ENCODE assay signal across 30 cellular contexts in genomic region chr11:72136677-72137255, GRCh38. TPM values are rescaled to one million over a fixed set of nuclear protein-coding genes. Genes with fewer than 3 reads are reported as not detected.
A peak's percentile ranks its signal among the peaks of the same experiment; 100 is the strongest.
DNase-seq lines count a peak whose midpoint lies in the region; ATAC-seq and TF ChIP-seq lines count a peak whose summit lies in the region.
"Had no signal": no experiment of that assay in that cellular context is flagged by ENCODE, and none has a peak within 500 bp of the region (broad histone marks: within the 10 kb centered on the region; RNA-seq: fewer than 3 reads in every experiment).

No MANE protein-coding gene starts in this region.

- H3K36me3 Mint-ChIP-seq in activated CD4-positive, alpha-beta T cell treated with anti-CD3 and anti-CD28 coated beads, Interleukin-2, amount 10 ng/mL, durations not matched to agents 24 days and 14 days (ENCODE audit: low read depth): no peaks in the 10 kb centered on the region
- peaks cover 10% of the 10 kb centered on the region for H3K36me3 Mint-ChIP-seq in activated T-helper 2 cell treated with anti-CD3 and anti-CD28 coated beads, Interferon-gamma antibody, Interleukin-2, Interleukin-4, amounts not matched to agents 10 μg/mL and 5 μg/mL and 100 μg/mL, durations not matched to agents 14 hours and 24 hours and 36 hours (ENCODE audit: low read depth)
- H3K36me3 Mint-ChIP-seq: CD8-positive, alpha-beta T cell; neural progenitor cell had no signal

- H3K4me1 ChIP-seq in transverse colon: no peaks in the 10 kb centered on the region
- H3K4me1 ChIP-seq: neural progenitor cell, thyroid gland had no signal

- WGBS in transverse colon (ENCODE audit: low coverage in 1 of 2), 2 donors: 83 to 85% methylated on average over 1 to 4 of the region's 4 CpGs

- ATAC-seq in HG03108 (IDR thresholded peaks at IDR 0.05; ENCODE audit: unreplicated experiment) (no peak), GM19463 (IDR thresholded peaks at IDR 0.05; ENCODE audit: unreplicated experiment) (no peak)
- ATAC-seq: CD8-positive, alpha-beta T cell; HCT116 had no signal

- in situ Hi-C loops in transverse colon (cut with MboI; ENCODE audit: low pct_ligation_motif_present in 1 of 4, low pct_unique_long_range_greater_than_20kb in 1 of 4, low sequenced_read_pairs in 3 of 4): no loop called here

- H3K9me3 ChIP-seq in transverse colon: no peaks in the 10 kb centered on the region
- H3K9me3 ChIP-seq: thyroid gland had no signal

- no peak overlapping the region for H3K27ac ChIP-seq in transverse colon
- H3K27ac ChIP-seq: KMS-11, neural progenitor cell, PC-9, thyroid gland had no signal

- intact Hi-C loops in activated CD4-positive, alpha-beta T cell treated with anti-CD3 and anti-CD28 coated beads, Interleukin-2, amount 10 ng/mL, durations not matched to agents 24 days and 14 days (cut with micrococcal nuclease): no loop called here
- intact Hi-C loops in activated T-helper 2 cell treated with anti-CD3 and anti-CD28 coated beads, Interferon-gamma antibody, Interleukin-2, Interleukin-4, amounts not matched to agents 10 μg/mL and 5 μg/mL and 100 μg/mL, durations not matched to agents 14 hours and 24 hours and 36 hours (cut with micrococcal nuclease): no loop called here
- intact Hi-C loops in transverse colon (cut with DNase I; ENCODE audit: low total_unique reads): no loop called here

- no peak overlapping the region for H3K4me3 ChIP-seq in transverse colon
- H3K4me3 ChIP-seq: coronary artery, lung, neural progenitor cell, PC-9, smooth muscle cell, thyroid gland had no signal

- peak overlapping the region; percentile 53 for H3K27ac Mint-ChIP-seq in activated CD4-positive, alpha-beta T cell treated with anti-CD3 and anti-CD28 coated beads, Interleukin-2, amount 10 ng/mL, durations not matched to agents 24 days and 14 days
- H3K27ac Mint-ChIP-seq in activated T-helper 2 cell treated with anti-CD3 and anti-CD28 coated beads, Interferon-gamma antibody, Interleukin-2, Interleukin-4, amounts not matched to agents 10 μg/mL and 5 μg/mL and 100 μg/mL, durations not matched to agents 14 hours and 24 hours and 36 hours: peak overlapping the region; percentile 81
- H3K27ac Mint-ChIP-seq: activated B cell treated with CpG ODN at 0.5 μM for 24 hours; CD8-positive, alpha-beta T cell; endodermal cell; neural progenitor cell; stimulated activated naive CD8-positive, alpha-beta T cell treated with anti-CD3 and anti-CD28 coated beads, Interleukin-15, Interleukin-2, amounts not matched to agents 100 ng/mL and 50 ng/mL, for 24 hours had no signal

- peaks cover 19% of the 10 kb centered on the region for H3K27me3 Mint-ChIP-seq in activated CD4-positive, alpha-beta T cell treated with anti-CD3 and anti-CD28 coated beads, Interleukin-2, amount 10 ng/mL, durations not matched to agents 24 days and 14 days
- peaks cover 12% of the 10 kb centered on the region for H3K27me3 Mint-ChIP-seq in activated T-helper 2 cell treated with anti-CD3 and anti-CD28 coated beads, Interferon-gamma antibody, Interleukin-2, Interleukin-4, amounts not matched to agents 10 μg/mL and 5 μg/mL and 100 μg/mL, durations not matched to agents 14 hours and 24 hours and 36 hours (ENCODE audit: low read depth)

- TF ChIP-seq EP300 in transverse colon (IDR thresholded peaks at IDR 0.05; ENCODE audit: low read depth): no peak

- DNase-seq in activated CD4-positive, alpha-beta T cell treated with anti-CD3 and anti-CD28 coated beads, Interleukin-2, amount 10 ng/mL, durations not matched to agents 24 days and 14 days: no peak
- DNase-seq in activated CD4-positive, alpha-beta T cell treated with anti-CD3 and anti-CD28 coated beads for 4 hours: no peak
- no peak for DNase-seq in activated T-helper 2 cell treated with anti-CD3 and anti-CD28 coated beads, Interferon-gamma antibody, Interleukin-2, Interleukin-4, amounts not matched to agents 10 μg/mL and 5 μg/mL and 100 μg/mL, durations not matched to agents 14 hours and 24 hours and 36 hours (ENCODE audit: low spot score)
- peak; percentile 80 for DNase-seq in mesenteric fat pad (ENCODE audit: low spot score)
- DNase-seq in transverse colon: peak; percentile 20
- no peak for DNase-seq in pons (ENCODE audit: low spot score)
- DNase-seq: 8988T; activated B cell treated with CpG ODN at 0.5 μM for 24 hours; activated naive CD4-positive, alpha-beta T cell; AML-193; amniotic stem cell; CD8-positive, alpha-beta T cell; endodermal cell; kidney; NCI-H1436 treated with DMSO at 0.1 percent for 48 hours; NCI-H510A; PC-9; SHP77 treated with DMSO at 0.1 percent for 48 hours; stimulated activated CD4-positive, alpha-beta T cell treated with anti-CD3 and anti-CD28 coated beads, Interleukin-2, amount 100 ng/mL, for 48 hours; T-helper 9 cell had no signal

- no peak for TF ChIP-seq POLR2A in transverse colon (IDR thresholded peaks at IDR 0.05)

- no peak for TF ChIP-seq CTCF in transverse colon (IDR thresholded peaks at IDR 0.05)

- H3K4me3 Mint-ChIP-seq in activated CD4-positive, alpha-beta T cell treated with anti-CD3 and anti-CD28 coated beads, Interleukin-2, amount 10 ng/mL, durations not matched to agents 24 days and 14 days: no peak overlapping the region
- H3K4me3 Mint-ChIP-seq in activated T-helper 2 cell treated with anti-CD3 and anti-CD28 coated beads, Interferon-gamma antibody, Interleukin-2, Interleukin-4, amounts not matched to agents 10 μg/mL and 5 μg/mL and 100 μg/mL, durations not matched to agents 14 hours and 24 hours and 36 hours (ENCODE audit: low read depth): no peak overlapping the region
- H3K4me3 Mint-ChIP-seq: activated B cell treated with CpG ODN at 0.5 μM for 24 hours; CD8-positive, alpha-beta T cell; endodermal cell; neural progenitor cell; stimulated activated naive CD8-positive, alpha-beta T cell treated with anti-CD3 and anti-CD28 coated beads, Interleukin-15, Interleukin-2, amounts not matched to agents 100 ng/mL and 50 ng/mL, for 24 hours had no signal

- H3K9me3 Mint-ChIP-seq in activated CD4-positive, alpha-beta T cell treated with anti-CD3 and anti-CD28 coated beads, Interleukin-2, amount 10 ng/mL, durations not matched to agents 24 days and 14 days: no peaks in the 10 kb centered on the region
- peaks cover 15% of the 10 kb centered on the region for H3K9me3 Mint-ChIP-seq in activated T-helper 2 cell treated with anti-CD3 and anti-CD28 coated beads, Interferon-gamma antibody, Interleukin-2, Interleukin-4, amounts not matched to agents 10 μg/mL and 5 μg/mL and 100 μg/mL, durations not matched to agents 14 hours and 24 hours and 36 hours
- H3K9me3 Mint-ChIP-seq: activated B cell treated with CpG ODN at 0.5 μM for 24 hours; CD8-positive, alpha-beta T cell; endodermal cell; neural progenitor cell; stimulated activated naive CD8-positive, alpha-beta T cell treated with anti-CD3 and anti-CD28 coated beads, Interleukin-15, Interleukin-2, amounts not matched to agents 100 ng/mL and 50 ng/mL, for 24 hours had no signal

- H3K4me1 Mint-ChIP-seq in activated CD4-positive, alpha-beta T cell treated with anti-CD3 and anti-CD28 coated beads, Interleukin-2, amount 10 ng/mL, durations not matched to agents 24 days and 14 days: peaks cover 19% of the 10 kb centered on the region
- peaks cover 25% of the 10 kb centered on the region for H3K4me1 Mint-ChIP-seq in activated T-helper 2 cell treated with anti-CD3 and anti-CD28 coated beads, Interferon-gamma antibody, Interleukin-2, Interleukin-4, amounts not matched to agents 10 μg/mL and 5 μg/mL and 100 μg/mL, durations not matched to agents 14 hours and 24 hours and 36 hours (ENCODE audit: low read depth)
- H3K4me1 Mint-ChIP-seq: activated B cell treated with CpG ODN at 0.5 μM for 24 hours, endodermal cell, neural progenitor cell had no signal

- no peaks in the 10 kb centered on the region for H3K36me3 ChIP-seq in transverse colon
- H3K36me3 ChIP-seq: neural progenitor cell, thyroid gland had no signal

- no peaks in the 10 kb centered on the region for H3K27me3 ChIP-seq in transverse colon
- H3K27me3 ChIP-seq: thyroid gland had no signal

RNA-seq across cellular contexts. Expression of gene FOLR3, which starts 1.2 kb away (rescaled TPM):
- total RNA-seq in activated CD4-positive, alpha-beta T cell treated with anti-CD3 and anti-CD28 coated beads, Interleukin-2, amount 10 ng/mL, durations not matched to agents 24 days and 14 days: not detected in 2 replicates
- 0.18 and 0.51 TPM in 2 replicates for total RNA-seq in activated T-helper 2 cell treated with anti-CD3 and anti-CD28 coated beads, Interferon-gamma antibody, Interleukin-2, Interleukin-4, amounts not matched to agents 10 μg/mL and 5 μg/mL and 100 μg/mL, durations not matched to agents 14 hours and 24 hours and 36 hours
- total RNA-seq in mesenteric fat pad (18.4 TPM), transverse colon (not detected)
- total RNA-seq: activated B cell treated with CpG ODN at 0.5 μM for 24 hours; CD8-positive, alpha-beta T cell; endodermal cell; PC-9; smooth muscle cell had no signal

RNA-seq across cellular contexts. Expression of gene ANAPC15, which starts 24.3 kb away (rescaled TPM):
- 52.1 and 54.9 TPM in 2 replicates for total RNA-seq in activated CD4-positive, alpha-beta T cell treated with anti-CD3 and anti-CD28 coated beads, Interleukin-2, amount 10 ng/mL, durations not matched to agents 24 days and 14 days
- 61.6 and 67.9 TPM in 2 replicates for total RNA-seq in activated T-helper 2 cell treated with anti-CD3 and anti-CD28 coated beads, Interferon-gamma antibody, Interleukin-2, Interleukin-4, amounts not matched to agents 10 μg/mL and 5 μg/mL and 100 μg/mL, durations not matched to agents 14 hours and 24 hours and 36 hours
- total RNA-seq in mesenteric fat pad: 29.1 TPM
- 10 to 100 TPM; 15.1 to 44.5 (median 27.6) TPM for total RNA-seq in transverse colon

RNA-seq across cellular contexts. Expression of gene TOMT, which starts 31.0 kb away (rescaled TPM):
- total RNA-seq in activated CD4-positive, alpha-beta T cell treated with anti-CD3 and anti-CD28 coated beads, Interleukin-2, amount 10 ng/mL, durations not matched to agents 24 days and 14 days: not detected in 2 replicates
- total RNA-seq in activated T-helper 2 cell treated with anti-CD3 and anti-CD28 coated beads, Interferon-gamma antibody, Interleukin-2, Interleukin-4, amounts not matched to agents 10 μg/mL and 5 μg/mL and 100 μg/mL, durations not matched to agents 14 hours and 24 hours and 36 hours: 0.18 TPM in 1 of 2 replicates, not detected in the other
- total RNA-seq in mesenteric fat pad (not detected), transverse colon (not detected)
- total RNA-seq: activated B cell treated with CpG ODN at 0.5 μM for 24 hours; CD8-positive, alpha-beta T cell; endodermal cell; kidney; lung; PC-9; smooth muscle cell; thyroid gland had no signal

RNA-seq across cellular contexts. Expression of gene LAMTOR1, which starts 33.7 kb away (rescaled TPM):
- 78.6 and 81.4 TPM in 2 replicates for total RNA-seq in activated CD4-positive, alpha-beta T cell treated with anti-CD3 and anti-CD28 coated beads, Interleukin-2, amount 10 ng/mL, durations not matched to agents 24 days and 14 days
- 95.1 and 100 TPM in 2 replicates for total RNA-seq in activated T-helper 2 cell treated with anti-CD3 and anti-CD28 coated beads, Interferon-gamma antibody, Interleukin-2, Interleukin-4, amounts not matched to agents 10 μg/mL and 5 μg/mL and 100 μg/mL, durations not matched to agents 14 hours and 24 hours and 36 hours
- 117 TPM for total RNA-seq in mesenteric fat pad
- 100 to 1,000 TPM in 2 of 4 donors, 10 to 100 TPM in 2; 59.1 to 156 (median 102) TPM for total RNA-seq in transverse colon

RNA-seq across cellular contexts. Expression of gene FOLR1, which starts 55.2 kb away (rescaled TPM):
- total RNA-seq in activated CD4-positive, alpha-beta T cell treated with anti-CD3 and anti-CD28 coated beads, Interleukin-2, amount 10 ng/mL, durations not matched to agents 24 days and 14 days: not detected in 2 replicates
- not detected in 2 replicates for total RNA-seq in activated T-helper 2 cell treated with anti-CD3 and anti-CD28 coated beads, Interferon-gamma antibody, Interleukin-2, Interleukin-4, amounts not matched to agents 10 μg/mL and 5 μg/mL and 100 μg/mL, durations not matched to agents 14 hours and 24 hours and 36 hours
- total RNA-seq in mesenteric fat pad (0.32 TPM), transverse colon (not detected)
- total RNA-seq: activated B cell treated with CpG ODN at 0.5 μM for 24 hours; CD8-positive, alpha-beta T cell had no signal

Comparison
In these comparisons a context has a peak if more than half of its experiments do, and no peak if none do; other contexts are left out.
1. DNase-seq: peak in mesenteric fat pad (single experiment) and transverse colon (single experiment); none in activated CD4-positive, alpha-beta T cell treated with anti-CD3 and anti-CD28 coated beads, Interleukin-2, amount 10 ng/mL, durations not matched to agents 24 days and 14 days (single experiment), activated CD4-positive, alpha-beta T cell treated with anti-CD3 and anti-CD28 coated beads for 4 hours (0 of 2), activated T-helper 2 cell treated with anti-CD3 and anti-CD28 coated beads, Interferon-gamma antibody, Interleukin-2, Interleukin-4, amounts not matched to agents 10 μg/mL and 5 μg/mL and 100 μg/mL, durations not matched to agents 14 hours and 24 hours and 36 hours (single experiment) and pons (single experiment).
2. RNA of gene FOLR3, which starts 1.2 kb away (total RNA-seq): 18.4 TPM in mesenteric fat pad (single experiment); 0.18 to 0.51 TPM in activated T-helper 2 cell treated with anti-CD3 and anti-CD28 coated beads, Interferon-gamma antibody, Interleukin-2, Interleukin-4, amounts not matched to agents 10 μg/mL and 5 μg/mL and 100 μg/mL, durations not matched to agents 14 hours and 24 hours and 36 hours, not detected in activated CD4-positive, alpha-beta T cell treated with anti-CD3 and anti-CD28 coated beads, Interleukin-2, amount 10 ng/mL, durations not matched to agents 24 days and 14 days and not detected in transverse colon; every median in the first group is over 10 times any median in the second.